In the genomic region with DNA sequence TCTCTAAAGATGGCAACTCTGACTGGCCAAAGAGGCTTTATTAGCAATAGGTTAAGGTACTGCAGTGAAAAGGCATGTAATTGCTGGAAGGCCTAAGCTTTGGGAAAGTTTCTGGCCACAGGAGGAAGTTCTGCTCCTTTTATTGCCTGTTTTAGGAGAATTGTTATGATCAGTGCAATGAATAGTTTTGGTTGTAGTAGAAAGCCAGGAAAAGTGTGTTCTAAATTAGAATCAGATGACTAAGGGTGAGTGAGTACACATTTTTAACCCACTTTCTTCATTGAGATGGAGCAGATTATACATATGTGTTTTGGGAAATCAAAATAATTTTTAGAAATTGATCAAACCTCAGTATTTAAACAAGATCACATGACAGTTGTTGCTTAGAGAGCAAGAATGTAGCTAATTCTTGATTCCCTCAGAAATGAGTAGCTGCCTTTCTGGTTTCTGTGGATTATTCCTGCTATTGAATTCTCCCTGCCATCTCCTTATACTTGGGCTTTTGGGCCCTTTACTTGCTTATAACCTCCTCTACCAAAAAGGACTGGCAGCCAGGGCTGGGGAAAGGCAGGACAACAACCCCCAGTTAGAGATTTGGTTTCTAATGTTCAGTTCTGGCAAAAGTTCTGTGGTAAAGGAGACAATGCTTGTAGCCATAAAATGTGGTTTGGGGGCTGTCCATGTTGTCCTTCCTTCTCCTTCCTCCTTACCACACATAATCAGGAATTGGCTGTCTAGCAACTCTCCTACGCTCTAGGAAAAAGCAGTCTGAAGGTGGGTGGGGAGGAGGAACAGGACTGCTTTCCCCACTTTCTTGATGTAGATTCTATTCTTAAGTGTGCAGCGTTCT, we compare ENCODE assay signal across 12 cellular contexts.
DNase-seq lines count a peak whose midpoint lies in the region; ATAC-seq, FAIRE-seq and TF ChIP-seq lines count a peak whose summit lies in the region.
"Had no signal": no experiment of that assay in that cellular context is flagged by ENCODE, and none has a peak within 500 bp of the region (broad histone marks: within the 10 kb centered on the region; RNA-seq: fewer than 3 reads in every experiment).

No MANE protein-coding gene starts in this region.

- H3K4me3 Mint-ChIP-seq in CD4-positive, alpha-beta T cell = peak overlapping the region; percentile 38
- H3K4me3 Mint-ChIP-seq: neural progenitor cell had no signal

- H3K9me3 ChIP-seq in CD4-positive, alpha-beta T cell (ENCODE audit: control insufficient read depth, low read length) = no peaks in the 10 kb centered on the region
- H3K9me3 ChIP-seq: adrenal gland had no signal

- no peak for ATAC-seq in CD4-positive, alpha-beta T cell (ENCODE audit: poor library complexity)
- no peak for ATAC-seq in GM19328 (IDR thresholded peaks at IDR 0.05; ENCODE audit: unreplicated experiment)

- peaks cover 26% of the 10 kb centered on the region for H3K36me3 Mint-ChIP-seq in CD4-positive, alpha-beta T cell (ENCODE audit: low read depth)
- H3K36me3 Mint-ChIP-seq: neural progenitor cell had no signal

- H3K36me3 ChIP-seq in KMS-11 (ENCODE audit: insufficient read depth) (no peaks in the 10 kb centered on the region), rectal smooth muscle tissue (ENCODE audit: control insufficient read depth, insufficient read depth, low read length) (no peaks in the 10 kb centered on the region)
- H3K36me3 ChIP-seq: adrenal gland, neural progenitor cell had no signal

- no peaks in the 10 kb centered on the region for H4K20me1 ChIP-seq in KMS-11 (ENCODE audit: insufficient read depth)

- intact Hi-C loops in CD4-positive, alpha-beta T cell (cut with DNase I, micrococcal nuclease) = no loop called here

- peak overlapping the region; percentile 73 for H3K27ac Mint-ChIP-seq in CD4-positive, alpha-beta T cell
- H3K27ac Mint-ChIP-seq: neural progenitor cell had no signal

- H3K27me3 Mint-ChIP-seq in CD4-positive, alpha-beta T cell = no peaks in the 10 kb centered on the region

- TF ChIP-seq CTCF in CD4-positive, alpha-beta T cell (IDR thresholded peaks at IDR 0.05) = no peak
- TF ChIP-seq CTCF in KMS-11 (conservative IDR thresholded peaks at IDR 0.05; ENCODE audit: low read depth, low read length) (no peak), D721Med (IDR thresholded peaks at IDR 0.05; ENCODE audit: insufficient read depth, missing control alignments) (no peak)

- H3K4me1 ChIP-seq in KMS-11 (ENCODE audit: low read depth, poor library complexity, severe bottlenecking) (peaks cover 21% of the 10 kb centered on the region), rectal smooth muscle tissue (ENCODE audit: control insufficient read depth, insufficient read depth, low read length) (no peaks in the 10 kb centered on the region)
- H3K4me1 ChIP-seq: neural progenitor cell had no signal

- no peaks in the 10 kb centered on the region for H3K79me2 ChIP-seq in KMS-11 (ENCODE audit: insufficient read depth, low read depth)

- peaks cover 53% of the 10 kb centered on the region for H3K4me1 Mint-ChIP-seq in CD4-positive, alpha-beta T cell (ENCODE audit: low read depth)
- H3K4me1 Mint-ChIP-seq: neural progenitor cell had no signal

- H3K9ac ChIP-seq in KMS-11 = no peak overlapping the region
- H3K9ac ChIP-seq in rectal smooth muscle tissue (ENCODE audit: low read length) = no peak overlapping the region
- H3K9ac ChIP-seq: neural progenitor cell had no signal

- H3K9me3 Mint-ChIP-seq in CD4-positive, alpha-beta T cell = peaks cover 4% of the 10 kb centered on the region
- H3K9me3 Mint-ChIP-seq: neural progenitor cell had no signal

- POLR2A ChIA-PET in CD4-positive, alpha-beta T cell (lab: Charles Lee) = interaction anchor here (1.0 to 2.7 kb wide), 7 partner anchors 23 to 1394 kb away, joined by 4 to 22 read pairs (median 5); partner anchors contain the start of gene SCAF11

- H3K4me2 ChIP-seq in KMS-11 = peak overlapping the region; percentile 46
- H3K4me2 ChIP-seq: neural progenitor cell had no signal

- no peaks in the 10 kb centered on the region for H3K27me3 ChIP-seq in CD4-positive, alpha-beta T cell (ENCODE audit: control insufficient read depth, insufficient read depth, low read length)
- no peaks in the 10 kb centered on the region for H3K27me3 ChIP-seq in KMS-11 (ENCODE audit: insufficient read depth, low read depth)
- H3K27me3 ChIP-seq in rectal smooth muscle tissue (ENCODE audit: control insufficient read depth, insufficient read depth, low read length) = no peaks in the 10 kb centered on the region
- H3K27me3 ChIP-seq: adrenal gland, neural progenitor cell had no signal

- H2AFZ ChIP-seq in KMS-11 (ENCODE audit: low read depth) = no peak overlapping the region
- H2AFZ ChIP-seq: neural progenitor cell had no signal

- FAIRE-seq in endometrium (lab: Jason Lieb, UNC) (peak; percentile 88), D721Med (lab: Jason Lieb, UNC) (no peak)

- CTCF ChIA-PET in CD4-positive, alpha-beta T cell (lab: Charles Lee) = no interaction called here

- no peak for DNase-seq in CD4-positive, alpha-beta T cell
- DNase-seq in globus pallidus (ENCODE audit: low spot score) (no peak), RKO (ENCODE audit: low spot score) (no peak), D721Med (ENCODE audit: insufficient read length, low spot score) (no peak)
- DNase-seq: adrenal gland, hippocampal formation, NCI-H2029 had no signal

- H3K27ac ChIP-seq in CD4-positive, alpha-beta T cell (ENCODE audit: low read depth, low read length) = no peak overlapping the region
- H3K27ac ChIP-seq in KMS-11 = no peak overlapping the region
- peak overlapping the region; percentile 6 for H3K27ac ChIP-seq in rectal smooth muscle tissue (ENCODE audit: low read depth, low read length)
- H3K27ac ChIP-seq: neural progenitor cell had no signal

- no peak overlapping the region for H3K4me3 ChIP-seq in KMS-11 (IDR thresholded peaks at IDR 0.05; ENCODE audit: insufficient read depth, low read depth, low read length)
- no peak overlapping the region for H3K4me3 ChIP-seq in rectal smooth muscle tissue (ENCODE audit: low read length)
- H3K4me3 ChIP-seq: adrenal gland, neural progenitor cell had no signal
